1 cellular context compared by ENCODE assay signal in genomic region chr6:133277895-133278545, GRCh38.
TF ChIP-seq lines count a peak whose summit lies in the region.

No MANE protein-coding gene starts in this region.

TF ChIP-seq in WTC11, 78 proteins besides CTCF, POLR2A, EP300 and RAD21 (continued from another document):
- no peak for TF ChIP-seq ZNF532 (CRISPR knock-in tag; IDR thresholded peaks at IDR 0.05; ENCODE audit: borderline replicate concordance)
- no peak for TF ChIP-seq NFYB (CRISPR knock-in tag; conservative IDR thresholded peaks at IDR 0.05; ENCODE audit: low read depth)
- no peak for TF ChIP-seq ZNF396 (CRISPR knock-in tag; IDR thresholded peaks at IDR 0.05; ENCODE audit: borderline replicate concordance)
- TF ChIP-seq JUN (CRISPR knock-in tag; IDR thresholded peaks at IDR 0.05) = no peak
- TF ChIP-seq CBFB (CRISPR knock-in tag; IDR thresholded peaks at IDR 0.05; ENCODE audit: low read depth) = no peak
- no peak for TF ChIP-seq ESRRA (CRISPR knock-in tag; IDR thresholded peaks at IDR 0.05; ENCODE audit: borderline replicate concordance)
- TF ChIP-seq, protein P1, sequence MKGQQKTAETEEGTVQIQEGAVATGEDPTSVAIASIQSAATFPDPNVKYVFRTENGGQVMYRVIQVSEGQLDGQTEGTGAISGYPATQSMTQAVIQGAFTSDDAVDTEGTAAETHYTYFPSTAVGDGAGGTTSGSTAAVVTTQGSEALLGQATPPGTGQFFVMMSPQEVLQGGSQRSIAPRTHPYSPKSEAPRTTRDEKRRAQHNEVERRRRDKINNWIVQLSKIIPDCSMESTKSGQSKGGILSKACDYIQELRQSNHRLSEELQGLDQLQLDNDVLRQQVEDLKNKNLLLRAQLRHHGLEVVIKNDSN (CRISPR knock-in tag; IDR thresholded peaks at IDR 0.05) = no peak
